13 cellular contexts compared by ENCODE assay signal in genomic region chr10:90674927-90675326, GRCh38.
A peak's percentile ranks its signal among the peaks of the same experiment; 100 is the strongest.
DNase-seq lines count a peak whose midpoint lies in the region; ATAC-seq, FAIRE-seq and TF ChIP-seq lines count a peak whose summit lies in the region.
"Had no signal": no experiment of that assay in that cellular context is flagged by ENCODE, and none has a peak within 500 bp of the region (broad histone marks: within the 10 kb centered on the region; RNA-seq: fewer than 3 reads in every experiment).

No MANE protein-coding gene starts in this region.

- peaks cover 18% of the 10 kb centered on the region for H3K4me1 ChIP-seq in SJSA1 (replicated peaks)
- peaks cover 7 to 16% of the 10 kb centered on the region in 2 donors for H3K4me1 ChIP-seq in thoracic aorta (ENCODE audit: control insufficient read depth in 1 of 2, low read depth in 2 of 2)

- H3K9me3 ChIP-seq in SJSA1 (replicated peaks) (no peaks in the 10 kb centered on the region), thoracic aorta (no peaks in the 10 kb centered on the region)

- H3K27ac ChIP-seq in SJSA1 (peak overlapping the region; percentile 30; the same call in 1 of the 2 replicates), thoracic aorta (peak overlapping the region in 1 of 2 donors; percentile 27)

- no peaks in the 10 kb centered on the region for H3K36me3 ChIP-seq in SJSA1
- no peaks in the 10 kb centered on the region for H3K36me3 ChIP-seq in thoracic aorta

- TF ChIP-seq CTCF in fibroblast of mammary gland (conservative IDR thresholded peaks at IDR 0.05; ENCODE audit: control insufficient read depth, insufficient read depth, low read depth, low read length) (no peak), thoracic aorta (IDR thresholded peaks at IDR 0.05) (no peak), GM13977 (IDR thresholded peaks at IDR 0.05; ENCODE audit: extremely low read depth, insufficient read depth, missing control alignments) (no peak)

- H3K4me3 ChIP-seq in SJSA1, result no peak overlapping the region
- H3K4me3 ChIP-seq in fibroblast of mammary gland (ENCODE audit: control insufficient read depth, low read depth, low read length), result no peak overlapping the region
- H3K4me3 ChIP-seq in thoracic aorta, result peak overlapping the region; percentile 20

- peak; percentile 50 for FAIRE-seq in H54 (lab: Jason Lieb, UNC)
- FAIRE-seq: TTC549 had no signal

- no peak for TF ChIP-seq POLR2A in H54 (IDR thresholded peaks at IDR 0.05; ENCODE audit: low read depth, low read length)

- ATAC-seq in thoracic aorta (ENCODE audit: insufficient number of reproducible peaks, low FRiP score, low read depth), result peak; percentile 72
- no peak for ATAC-seq in GM21360 (IDR thresholded peaks at IDR 0.05; ENCODE audit: unreplicated experiment)

- in situ Hi-C loops in GM13977 (cut with MboI; ENCODE audit: low pct_unique_long_range_greater_than_20kb, low sequenced_read_pairs, unreplicated experiment), result no loop called here

- H3K27me3 ChIP-seq in SJSA1 (replicated peaks) (no peaks in the 10 kb centered on the region; the same call in 1 of the 2 replicates), thoracic aorta (replicated peaks; ENCODE audit: insufficient read depth) (no peaks in the 10 kb centered on the region)

- DNase-seq in H54 (ENCODE audit: insufficient read length, low spot score), result no peak
- peak; percentile 51 to 72 for DNase-seq in SJSA1 (ENCODE audit: low read depth in 1 of 2, low spot score in 2 of 2)
- DNase-seq in fibroblast of mammary gland (ENCODE audit: low read depth), result peak; percentile 85
- DNase-seq in thoracic aorta (ENCODE audit: low spot score), result peak; percentile 31
- DNase-seq in GM13977 (ENCODE audit: low spot score), result no peak
- no peak for DNase-seq in middle frontal gyrus (ENCODE audit: extremely low spot score, low spot score)
- DNase-seq in NOMO-1 treated with dmso at 0.1 percent for 144 hours (lab: John Stamatoyannopoulos, UW; ENCODE audit: unreplicated experiment), result no peak
- DNase-seq: activated CD4-positive, alpha-beta memory T cell treated with anti-CD3 and anti-CD28 coated beads, Interleukin-2, amount 10 ng/mL, durations not matched to agents 7 days and 5 days; KG1; NCI-H187; SHP77 treated with DMSO at 0.1 percent for 48 hours had no signal

Comparison
In these comparisons a context has a peak if more than half of its experiments do, and no peak if none do; other contexts are left out.
1. DNase-seq: peak in SJSA1 (2 of 2), fibroblast of mammary gland (single experiment) and thoracic aorta (single experiment); none in H54 (single experiment), GM13977 (single experiment), middle frontal gyrus (single experiment) and NOMO-1 treated with dmso at 0.1 percent for 144 hours (single experiment).